Comparison of ENCODE assay signal across 12 cellular contexts in genomic region chr11:113577356-113578163, GRCh38.
DNase-seq lines count a peak whose midpoint lies in the region; ATAC-seq and TF ChIP-seq lines count a peak whose summit lies in the region.
"Had no signal": no experiment of that assay in that cellular context is flagged by ENCODE, and none has a peak within 500 bp of the region (broad histone marks: within the 10 kb centered on the region; RNA-seq: fewer than 3 reads in every experiment).

No MANE protein-coding gene starts in this region.

- H3K4me3 Mint-ChIP-seq in activated T-cell treated with anti-CD3 and anti-CD28 coated beads, Interleukin-2, amount 50 U/mL, for 72 hours = peak overlapping the region; percentile 1 to 22
- H3K4me3 Mint-ChIP-seq in brain = peak overlapping the region in 1 of 5 experiments; percentile 1

- ATAC-seq in activated T-cell treated with anti-CD3 and anti-CD28 coated beads, Interleukin-2, amount 50 U/mL, for 72 hours (replicated peaks in 1 of 2) = peak in 1 of 2 donors; percentile 61
- ATAC-seq in HG03354 (IDR thresholded peaks at IDR 0.05; ENCODE audit: poor library complexity, severe bottlenecking, unreplicated experiment) = no peak
- ATAC-seq: body of pancreas, sciatic nerve had no signal

- peaks cover 0 to 1% of the 10 kb centered on the region in 2 donors for H3K9me3 Mint-ChIP-seq in activated T-cell treated with anti-CD3 and anti-CD28 coated beads, Interleukin-2, amount 50 U/mL, for 72 hours
- no peaks in the 10 kb centered on the region for H3K9me3 Mint-ChIP-seq in brain

- H3K36me3 Mint-ChIP-seq in activated T-cell treated with anti-CD3 and anti-CD28 coated beads, Interleukin-2, amount 50 U/mL, for 72 hours (ENCODE audit: insufficient read depth in 2 of 2) = no peaks in the 10 kb centered on the region
- H3K36me3 Mint-ChIP-seq in brain = no peaks in the 10 kb centered on the region

- H3K4me1 Mint-ChIP-seq in activated T-cell treated with anti-CD3 and anti-CD28 coated beads, Interleukin-2, amount 50 U/mL, for 72 hours (ENCODE audit: low read depth) = peaks cover 14% of the 10 kb centered on the region
- H3K4me1 Mint-ChIP-seq in brain = peaks cover 55% of the 10 kb centered on the region

- H3K36me3 ChIP-seq in thyroid gland (no peaks in the 10 kb centered on the region), H7 (replicated peaks; ENCODE audit: control insufficient read depth, insufficient read depth, low read length) (no peaks in the 10 kb centered on the region)

- H3K27ac Mint-ChIP-seq in activated T-cell treated with anti-CD3 and anti-CD28 coated beads, Interleukin-2, amount 50 U/mL, for 72 hours = no peak overlapping the region
- peak overlapping the region in 4 of 5 experiments; percentile 10 to 93 (median 48) for H3K27ac Mint-ChIP-seq in brain

- H3K27ac ChIP-seq in thyroid gland = no peak overlapping the region
- H3K27ac ChIP-seq: body of pancreas, HL-60 had no signal

- 49 to 51% methylated on average over 7 of the region's 7 CpGs for WGBS in thyroid gland, 2 donors

- H3K4me3 ChIP-seq in thyroid gland (replicated peaks in 1 of 3) (no peak overlapping the region), H7 (ENCODE audit: insufficient read depth, low read depth, low read length) (no peak overlapping the region)
- H3K4me3 ChIP-seq: body of pancreas had no signal

- peak; percentile 7 to 16 for DNase-seq in activated T-cell treated with anti-CD3 and anti-CD28 coated beads, Interleukin-2, amount 50 U/mL, for 72 hours
- DNase-seq in activated T-cell treated with anti-CD3 and anti-CD28 coated beads for 4 hours = no peak
- DNase-seq in NCI-H2171 (lab: John Stamatoyannopoulos, UW) = peak; percentile 46
- peak; percentile 74 to 78 for DNase-seq in thyroid gland
- DNase-seq in H7 = no peak
- no peak for DNase-seq in DMS114 treated with DMSO at 0.1 percent for 48 hours (lab: John Stamatoyannopoulos, UW; ENCODE audit: unreplicated experiment)
- DNase-seq: NCI-H2227 treated with DMSO at 0.1 percent for 48 hours had no signal

- peaks cover 0 to 6% of the 10 kb centered on the region in 2 donors for H3K4me1 ChIP-seq in thyroid gland
- H3K4me1 ChIP-seq: body of pancreas had no signal

- no peaks in the 10 kb centered on the region for H3K9me3 ChIP-seq in thyroid gland
- H3K9me3 ChIP-seq: body of pancreas had no signal

- TF ChIP-seq CTCF in brain (conservative IDR thresholded peaks at IDR 0.05) (no peak), thyroid gland (IDR thresholded peaks at IDR 0.05) (no peak)

- TF ChIP-seq POLR2A in thyroid gland (IDR thresholded peaks at IDR 0.05) = no peak

- H3K27me3 Mint-ChIP-seq in activated T-cell treated with anti-CD3 and anti-CD28 coated beads, Interleukin-2, amount 50 U/mL, for 72 hours (ENCODE audit: low read depth) = peaks cover 44% of the 10 kb centered on the region
- peaks cover 6% of the 10 kb centered on the region for H3K27me3 Mint-ChIP-seq in brain

- intact Hi-C loops in thyroid gland (cut with DNase I) = no loop called here

- H3K27me3 ChIP-seq in thyroid gland (no peaks in the 10 kb centered on the region), H7 (ENCODE audit: control insufficient read depth, insufficient read depth, low read length) (no peaks in the 10 kb centered on the region)
- H3K27me3 ChIP-seq: body of pancreas had no signal

Comparison
In these comparisons a context has a peak if more than half of its experiments do, and no peak if none do; other contexts are left out.
1. DNase-seq: peak in activated T-cell treated with anti-CD3 and anti-CD28 coated beads, Interleukin-2, amount 50 U/mL, for 72 hours (2 of 2), NCI-H2171 (single experiment) and thyroid gland (2 of 2); none in activated T-cell treated with anti-CD3 and anti-CD28 coated beads for 4 hours (single experiment), H7 (single experiment) and DMS114 treated with DMSO at 0.1 percent for 48 hours (single experiment).